1 cellular context compared by ENCODE assay signal in genomic region chr1:234610582-234611152, GRCh38.
TF ChIP-seq lines count a peak whose summit lies in the region.

No MANE protein-coding gene starts in this region.

TF ChIP-seq in HepG2, 621 proteins besides CTCF, POLR2A, EP300 and RAD21 (continued from another document and continues in another):
- TF ChIP-seq PBX2 (CRISPR knock-in tag; IDR thresholded peaks at IDR 0.05) (no peak), KLF6 (CRISPR knock-in tag; IDR thresholded peaks at IDR 0.05) (peak; percentile 6; the same call in 1 of the 2 replicates), REPIN1 (CRISPR knock-in tag; IDR thresholded peaks at IDR 0.05; ENCODE audit: borderline replicate concordance, low read depth) (peak; percentile 83), JDP2 (CRISPR knock-in tag; IDR thresholded peaks at IDR 0.05; ENCODE audit: borderline replicate concordance) (peak; percentile 76; the same call in 1 of the 2 replicates), ZNF17 (CRISPR knock-in tag; IDR thresholded peaks at IDR 0.05) (no peak), ZNF768 (CRISPR knock-in tag; IDR thresholded peaks at IDR 0.05) (no peak), ZNF570 (CRISPR knock-in tag; IDR thresholded peaks at IDR 0.05; ENCODE audit: borderline replicate concordance) (no peak; the same call in 1 of the 2 replicates), ZBTB26 (CRISPR knock-in tag; IDR thresholded peaks at IDR 0.05; ENCODE audit: borderline replicate concordance) (no peak), GLMP (CRISPR knock-in tag; IDR thresholded peaks at IDR 0.05; ENCODE audit: borderline replicate concordance) (no peak; the same call in 1 of the 2 replicates), NR1H2 (CRISPR knock-in tag; IDR thresholded peaks at IDR 0.05; ENCODE audit: borderline replicate concordance, low read depth) (no peak), POLR2AphosphoS2 (IDR thresholded peaks at IDR 0.05; ENCODE audit: low read depth, low read length) (peak; percentile 77; the same call in 1 of the 2 replicates), ZMAT5 (CRISPR knock-in tag; IDR thresholded peaks at IDR 0.05; ENCODE audit: borderline replicate concordance, low read depth) (no peak), MBNL3 (CRISPR knock-in tag; conservative IDR thresholded peaks at IDR 0.05) (no peak), ZNF891 (CRISPR knock-in tag; IDR thresholded peaks at IDR 0.05) (peak; percentile 78; the same call in 1 of the 2 replicates), HIC2 (CRISPR knock-in tag; IDR thresholded peaks at IDR 0.05; ENCODE audit: low read depth) (no peak; the same call in 1 of the 2 replicates), LCORL (IDR thresholded peaks at IDR 0.05) (no peak), LCORL (CRISPR knock-in tag; IDR thresholded peaks at IDR 0.05) (peak; percentile 48; the same call in 1 of the 2 replicates), BATF2 (CRISPR knock-in tag; IDR thresholded peaks at IDR 0.05) (peak; percentile 87), ZNF782 (CRISPR knock-in tag; IDR thresholded peaks at IDR 0.05; ENCODE audit: borderline replicate concordance) (no peak), FOXJ3 (CRISPR knock-in tag; IDR thresholded peaks at IDR 0.05; ENCODE audit: borderline replicate concordance) (0 out of 2 replicates have a peak, but pooled peaks have one; percentile 23), TFDP1 (CRISPR knock-in tag; IDR thresholded peaks at IDR 0.05; ENCODE audit: borderline replicate concordance) (peak; percentile 88), TMF1 (CRISPR knock-in tag; IDR thresholded peaks at IDR 0.05; ENCODE audit: low read depth) (peak; percentile 71; the same call in 1 of the 2 replicates), KAT2B (IDR thresholded peaks at IDR 0.05; ENCODE audit: borderline replicate concordance, low read depth, low read length) (no peak), MEF2D (CRISPR knock-in tag; IDR thresholded peaks at IDR 0.05) (no peak), CEBPB (IDR thresholded peaks at IDR 0.05; ENCODE audit: borderline replicate concordance, low read depth, low read length) (no peak), DRAP1 (CRISPR knock-in tag; IDR thresholded peaks at IDR 0.05) (peak; percentile 32), ZNF34 (CRISPR knock-in tag; IDR thresholded peaks at IDR 0.05; ENCODE audit: borderline replicate concordance) (peak; percentile 100), ZFP41 (CRISPR knock-in tag; IDR thresholded peaks at IDR 0.05; ENCODE audit: borderline replicate concordance) (no peak), LRRFIP1 (CRISPR knock-in tag; conservative IDR thresholded peaks at IDR 0.05) (no peak), FOSL1 (CRISPR knock-in tag; IDR thresholded peaks at IDR 0.05; ENCODE audit: borderline replicate concordance) (no peak), ZFX (CRISPR knock-in tag; IDR thresholded peaks at IDR 0.05; ENCODE audit: low read depth) (peak; percentile 75), NFKB2 (CRISPR knock-in tag; IDR thresholded peaks at IDR 0.05; ENCODE audit: borderline replicate concordance) (peak; percentile 19; the same call in 1 of the 2 replicates), CREM (IDR thresholded peaks at IDR 0.05) (peak; percentile 30; the same call in 1 of the 2 replicates), CREM (CRISPR knock-in tag; IDR thresholded peaks at IDR 0.05) (no peak), MAFG (CRISPR knock-in tag; IDR thresholded peaks at IDR 0.05) (no peak), ZNF850 (CRISPR knock-in tag; conservative IDR thresholded peaks at IDR 0.05) (no peak), ATAD3A (CRISPR knock-in tag; IDR thresholded peaks at IDR 0.05) (no peak), HOXA5 (CRISPR knock-in tag; IDR thresholded peaks at IDR 0.05) (peak; percentile 66), ZIK1 (CRISPR knock-in tag; IDR thresholded peaks at IDR 0.05; ENCODE audit: borderline replicate concordance, low read depth) (peak; percentile 86), NONO (IDR thresholded peaks at IDR 0.05) (no peak), NONO (CRISPR knock-in tag; conservative IDR thresholded peaks at IDR 0.05) (peak; percentile 76; the same call in 1 of the 2 replicates), HNF1A (IDR thresholded peaks at IDR 0.05; ENCODE audit: low read depth) (no peak; the same call in 1 of the 2 replicates), HNF1A (CRISPR knock-in tag; IDR thresholded peaks at IDR 0.05; ENCODE audit: borderline replicate concordance) (peak; percentile 87), ZNF235 (CRISPR knock-in tag; IDR thresholded peaks at IDR 0.05; ENCODE audit: borderline replicate concordance) (0 out of 2 replicates have a peak, but pooled peaks have one; percentile 34), ZBTB34 (CRISPR knock-in tag; IDR thresholded peaks at IDR 0.05) (0 out of 2 replicates have a peak, but pooled peaks have one; percentile 22), RXRA (CRISPR knock-in tag; IDR thresholded peaks at IDR 0.05) (0 out of 2 replicates have a peak, but pooled peaks have one; percentile 42), CBX1 (IDR thresholded peaks at IDR 0.05; ENCODE audit: low read depth) (peak; percentile 85), IRX3 (CRISPR knock-in tag; IDR thresholded peaks at IDR 0.05; ENCODE audit: borderline replicate concordance, low read depth) (no peak; the same call in 1 of the 2 replicates), KLF9 (CRISPR knock-in tag; IDR thresholded peaks at IDR 0.05; ENCODE audit: low read depth) (no peak), MXD1 (CRISPR knock-in tag; IDR thresholded peaks at IDR 0.05) (peak; percentile 71)
